ENCODE assay signal across 9 cellular contexts in genomic region chr12:128109636-128110035, GRCh38.
"Had no signal": no experiment of that assay in that cellular context is flagged by ENCODE, and none has a peak within 500 bp of the region (broad histone marks: within the 10 kb centered on the region; RNA-seq: fewer than 3 reads in every experiment).

No MANE protein-coding gene starts in this region.

- H3K9me3 ChIP-seq: HAP-1 had no signal

- H3K27ac ChIP-seq: GM23248 had no signal

- H3K4me3 Mint-ChIP-seq: GM23338, H9, HFFc6 had no signal

- H2AFZ ChIP-seq: GM23248, GM23338 had no signal

- H3K9ac ChIP-seq: GM23248 had no signal

- H3K4me1 Mint-ChIP-seq: GM23338 had no signal

- H3K9me3 Mint-ChIP-seq: H9 had no signal

- H3K36me3 ChIP-seq: HAP-1 had no signal

- H3K4me2 ChIP-seq: GM23338 had no signal

- ATAC-seq: GM23338, HCT116 had no signal

- H3K27ac Mint-ChIP-seq: GM23338, H9, HFFc6 had no signal

- H3K4me1 ChIP-seq: HAP-1 had no signal

- DNase-seq: GM23248, GOT3, H7, H9, HCEC 1CT, HFFc6 had no signal

- H3K4me3 ChIP-seq: GM23248, GM23338, HAP-1 had no signal
